In genomic region chr19:41918653-41919244, GRCh38 we compare ENCODE assay signal across 30 cellular contexts. TPM values are rescaled to one million over a fixed set of nuclear protein-coding genes. Genes with fewer than 3 reads are reported as not detected.
DNase-seq lines count a peak whose midpoint lies in the region; ATAC-seq, FAIRE-seq and TF ChIP-seq lines count a peak whose summit lies in the region.
"Had no signal": no experiment of that assay in that cellular context is flagged by ENCODE, and none has a peak within 500 bp of the region (broad histone marks: within the 10 kb centered on the region; RNA-seq: fewer than 3 reads in every experiment).

No MANE protein-coding gene starts in this region.

- H3K36me3 ChIP-seq in HEK293 (ENCODE audit: control insufficient read depth in 2 of 2, insufficient read depth in 1 of 2, low read length in 2 of 2) (no peaks in the 10 kb centered on the region), K562 (ENCODE audit: control insufficient read depth, insufficient read depth, low read length) (no peaks in the 10 kb centered on the region), keratinocyte (ENCODE audit: control insufficient read depth in 2 of 2, extremely low read depth in 1 of 2, insufficient read depth in 2 of 2, low read length in 2 of 2) (no peaks in the 10 kb centered on the region)

- H3K4me2 ChIP-seq in K562 (ENCODE audit: insufficient read depth, low read length) = no peak overlapping the region
- no peak overlapping the region for H3K4me2 ChIP-seq in keratinocyte (ENCODE audit: control insufficient read depth, extremely low read depth, insufficient read depth, low read depth, low read length)

- TF ChIP-seq RAD21 in K562 (CRISPR knock-in tag; conservative IDR thresholded peaks at IDR 0.05 in 1 of 2, IDR thresholded peaks at IDR 0.05 in 1 of 2) = no peak

- TF ChIP-seq CTCF in HEK293 (tag by site-specific recombination; IDR thresholded peaks at IDR 0.05) = no peak
- no peak for TF ChIP-seq CTCF in K562 (IDR thresholded peaks at IDR 0.05 in 2 of 3, conservative IDR thresholded peaks at IDR 0.05 in 1 of 3; ENCODE audit: insufficient read depth in 2 of 3, low read depth in 1 of 3, low read length in 3 of 3)
- no peak for TF ChIP-seq CTCF in keratinocyte (optimal IDR thresholded peaks at IDR 0.05 in 1 of 3, IDR thresholded peaks at IDR 0.05 in 1 of 3, conservative IDR thresholded peaks at IDR 0.05 in 1 of 3; ENCODE audit: extremely low read depth in 1 of 3, insufficient read depth in 2 of 3, low read length in 3 of 3)

- H3K9ac ChIP-seq in K562 (ENCODE audit: insufficient read depth in 1 of 2, low read depth in 2 of 2, low read length in 2 of 2) (no peak overlapping the region), keratinocyte (ENCODE audit: control insufficient read depth, extremely low read depth, insufficient read depth, low read length) (no peak overlapping the region)
- H3K9ac ChIP-seq: GM23248 had no signal

- H3K27ac ChIP-seq in HEK293 (ENCODE audit: extremely low read depth, low read depth, low read length) (no peak overlapping the region), K562 (ENCODE audit: extremely low read depth, low read depth, low read length) (no peak overlapping the region), keratinocyte (ENCODE audit: control insufficient read depth, insufficient read depth, low read length) (no peak overlapping the region)
- H3K27ac ChIP-seq: GM23248, SK-N-MC had no signal

- H3K27me3 ChIP-seq in K562 (ENCODE audit: control insufficient read depth in 2 of 2, insufficient read depth in 2 of 2, low read length in 2 of 2) (peaks cover 16 to 42% of the 10 kb centered on the region in 2 experiments), keratinocyte (ENCODE audit: control insufficient read depth, extremely low read depth, insufficient read depth, low read length) (peaks cover 79% of the 10 kb centered on the region)

- peaks cover under 1% of the 10 kb centered on the region for H3K36me3 Mint-ChIP-seq in stimulated activated effector memory CD8-positive, alpha-beta T cell treated with anti-CD3 and anti-CD28 coated beads, Interleukin-12 subunit alpha, Interleukin-12 subunit beta, amount 100 ng/mL, for 72 hours

- H3K4me1 ChIP-seq in HEK293 (ENCODE audit: control insufficient read depth, insufficient read depth, low read length) (no peaks in the 10 kb centered on the region), K562 (replicated peaks in 1 of 2; ENCODE audit: control insufficient read depth in 2 of 2, insufficient read depth in 2 of 2, low read length in 2 of 2) (peaks cover 0 to 30% of the 10 kb centered on the region in 2 experiments; a peak in 3 of 5 replicates), keratinocyte (ENCODE audit: control insufficient read depth, extremely low read depth, insufficient read depth, low read length) (no peaks in the 10 kb centered on the region)

- H3K9me1 ChIP-seq in K562 (ENCODE audit: control insufficient read depth, insufficient read depth, low read length) (no peaks in the 10 kb centered on the region), keratinocyte (ENCODE audit: control insufficient read depth, extremely low read depth, insufficient read depth, low read length) (no peaks in the 10 kb centered on the region)

- H3K4me3 Mint-ChIP-seq in stimulated activated effector memory CD8-positive, alpha-beta T cell treated with anti-CD3 and anti-CD28 coated beads, Interleukin-12 subunit alpha, Interleukin-12 subunit beta, amount 100 ng/mL, for 72 hours = no peak overlapping the region
- H3K4me3 Mint-ChIP-seq: CD4-positive, alpha-beta memory T cell; H9; HFFc6 had no signal

- TF ChIP-seq POLR2A in K562 (conservative IDR thresholded peaks at IDR 0.05) = no peak

- DNase-seq in K562 (ENCODE audit: extremely low read depth in 1 of 4, low spot score in 3 of 4) (no peak), keratinocyte (ENCODE audit: low read depth, low spot score) (peak; percentile 60), NCI-H226 (no peak), DMS53 treated with DMSO at 0.1 percent for 48 hours (lab: John Stamatoyannopoulos, UW; ENCODE audit: unreplicated experiment) (no peak)
- no peak for DNase-seq in stimulated activated effector memory CD8-positive, alpha-beta T cell treated with anti-CD3 and anti-CD28 coated beads, Interleukin-12 subunit alpha, Interleukin-12 subunit beta, amount 100 ng/mL, for 72 hours (ENCODE audit: low spot score in 2 of 2)
- DNase-seq: C1 segment of cervical spinal cord, COR-L47, DMS79, EL, GDM1, GM23248, H9, HFFc6, Karpas-422, NCI-H1092 treated with DMSO at 0.1 percent for 48 hours, NCI-H146, NCI-H1930, NCI-H2107, NCI-H446, NCI-H524 treated with DMSO at 0.1 percent for 48 hours, NCI-H774, SIG-M5 had no signal

- POLR2A ChIA-PET in HEK293 (lab: Yijun Ruan, JAX) (interaction anchor here (1.3 kb wide), 1 partner anchor 58 kb away, joined by 5 read pairs; the partner anchor contains the start of gene RPS19), K562 (lab: Yijun Ruan, JAX) (interaction anchor here (1.0 kb wide), 1 partner anchor 30 kb away, joined by 4 read pairs; no protein-coding TSS in a partner anchor)

- dilution Hi-C loops in keratinocyte (cut with MboI; ENCODE audit: extremely low pct_ligation_motif_present, low sequenced_read_pairs) = no loop called here

- peaks cover 31% of the 10 kb centered on the region for H3K4me1 Mint-ChIP-seq in stimulated activated effector memory CD8-positive, alpha-beta T cell treated with anti-CD3 and anti-CD28 coated beads, Interleukin-12 subunit alpha, Interleukin-12 subunit beta, amount 100 ng/mL, for 72 hours

- CTCF ChIA-PET in HEK293 (lab: Yijun Ruan, JAX) (interaction anchor here (0.9 to 1.1 kb wide), 2 partner anchors 15 to 46 kb away, joined by 3 to 5 read pairs; no protein-coding TSS in a partner anchor), K562 (lab: Yijun Ruan, JAX; ENCODE audit: low intra/inter-chr PET ratio) (no interaction called here)

- WGBS in K562 (ENCODE audit: insufficient coverage, low coverage, missing lambda C conversion rate) = 16% methylated on average over 5 of the region's 5 CpGs

- H3K9me3 Mint-ChIP-seq in stimulated activated effector memory CD8-positive, alpha-beta T cell treated with anti-CD3 and anti-CD28 coated beads, Interleukin-12 subunit alpha, Interleukin-12 subunit beta, amount 100 ng/mL, for 72 hours = no peaks in the 10 kb centered on the region
- H3K9me3 Mint-ChIP-seq: CD4-positive, alpha-beta memory T cell; H9; HFFc6 had no signal

- FAIRE-seq in K562 (lab: Jason Lieb, UNC) = peak; percentile 82
- FAIRE-seq in keratinocyte (lab: Jason Lieb, UNC) = peak; percentile 34
- FAIRE-seq: A204.1, GM19239, RCC 7860 had no signal

- no peaks in the 10 kb centered on the region for H3K9me3 ChIP-seq in HEK293 (ENCODE audit: control insufficient read depth, insufficient read depth, low read depth, low read length)
- no peaks in the 10 kb centered on the region; the same call in 1 of the 2 replicates for H3K9me3 ChIP-seq in K562 (replicated peaks; ENCODE audit: control insufficient read depth, insufficient read depth, low read depth, low read length)
- peaks cover 8% of the 10 kb centered on the region for H3K9me3 ChIP-seq in keratinocyte (ENCODE audit: control insufficient read depth, low read depth, low read length)

- H4K20me1 ChIP-seq in K562 (replicated peaks; ENCODE audit: control insufficient read depth, insufficient read depth, low read length) (peaks cover 8% of the 10 kb centered on the region; the same call in 1 of the 2 replicates), keratinocyte (ENCODE audit: control insufficient read depth, extremely low read depth, insufficient read depth, low read length) (no peaks in the 10 kb centered on the region)

- H3K27ac Mint-ChIP-seq in stimulated activated effector memory CD8-positive, alpha-beta T cell treated with anti-CD3 and anti-CD28 coated beads, Interleukin-12 subunit alpha, Interleukin-12 subunit beta, amount 100 ng/mL, for 72 hours = no peak overlapping the region
- H3K27ac Mint-ChIP-seq: CD4-positive, alpha-beta memory T cell; H9; HFFc6 had no signal

- BruUV-seq in K562 (replicated peaks; lab: Mats Ljungman, UMichigan) = no TSS peak

- in situ Hi-C loops in K562 (cut with MboI) = no loop called here

- intact Hi-C loops in K562 (cut with micrococcal nuclease) = no loop called here

- no peak for ATAC-seq in K562
- peak; percentile 6 for ATAC-seq in stimulated activated effector memory CD8-positive, alpha-beta T cell treated with anti-CD3 and anti-CD28 coated beads, Interleukin-12 subunit alpha, Interleukin-12 subunit beta, amount 100 ng/mL, for 72 hours
- no peak for ATAC-seq in GM21423 (IDR thresholded peaks at IDR 0.05; ENCODE audit: unreplicated experiment)

- H3K4me3 ChIP-seq in HEK293 (ENCODE audit: low read depth, low read length) = no peak overlapping the region
- no peak overlapping the region for H3K4me3 ChIP-seq in K562
- no peak overlapping the region for H3K4me3 ChIP-seq in keratinocyte (ENCODE audit: control insufficient read depth in 2 of 3, extremely low read depth in 1 of 3, insufficient read depth in 2 of 3, low read depth in 1 of 3, low read length in 3 of 3)
- H3K4me3 ChIP-seq: GM23248, SK-N-MC had no signal

- H2AFZ ChIP-seq in K562 (ENCODE audit: low read depth, low read length) = no peak overlapping the region
- H2AFZ ChIP-seq in keratinocyte (ENCODE audit: control insufficient read depth, low read length) = no peak overlapping the region
- H2AFZ ChIP-seq: GM23248 had no signal

- H3K79me2 ChIP-seq in K562 (ENCODE audit: control insufficient read depth, insufficient read depth, low read length) (no peaks in the 10 kb centered on the region), keratinocyte (ENCODE audit: control insufficient read depth, insufficient read depth, low read length) (no peaks in the 10 kb centered on the region)

- TF ChIP-seq EP300 in K562 (IDR thresholded peaks at IDR 0.05; ENCODE audit: low read length) = no peak

RNA-seq across cellular contexts. Expression of gene ERFL, which starts 9.5 kb away (rescaled TPM):
- 0.63 and 1.7 TPM in 2 replicates for total RNA-seq in K562 (2011; cell fraction: chromatin; rRNA removed; ENCODE audit: low replicate concordance)
- 0.79 and 1.3 TPM in 2 replicates for total RNA-seq in K562 (2011; cell fraction: nucleolus; rRNA removed)
- 0.73 and 1.1 TPM in 2 replicates for total RNA-seq in K562 (2011; cell fraction: nucleoplasm; rRNA removed)
- total RNA-seq in K562 (2014; rRNA removed) = 0.16 and 0.32 TPM in 2 replicates
- 0.10 TPM in 1 of 2 replicates, not detected in the other for total RNA-seq in K562 (2014; rRNA removed; fragmentation: Illumina TruSeq; extraction: Trizol)
- 0.11 TPM in 1 of 2 replicates, not detected in the other for total RNA-seq in K562 (2015; rRNA removed; fragmentation: Illumina TruSeq; extraction: Trizol)
- total RNA-seq in K562 (2021) = 0.67 and 0.75 TPM in 2 replicates
- 0.07 and 0.32 TPM in 2 replicates for polyA plus RNA-seq in K562 (2011; rRNA removed)
- 0.22 and 0.25 TPM in 2 replicates for polyA plus RNA-seq in K562 (2011; cell fraction: cytosol; rRNA removed)
- polyA plus RNA-seq in K562 (2011; cell fraction: nucleus; rRNA removed) = 2.9 and 3.3 TPM in 2 replicates
- polyA plus RNA-seq in K562 (2012) = 0.76 and 0.94 TPM in 2 replicates
- 0.31 and 0.50 TPM in 2 replicates for polyA plus RNA-seq in K562 (2014; fragmentation: Illumina TruSeq; extraction: Trizol)
- not detected for polyA plus RNA-seq in K562 (2014; fragmentation: Nextera tagmentation; extraction: Ambion mirVana)
- 0.31 and 0.33 TPM in 2 replicates for polyA plus RNA-seq in K562 (2014; rRNA removed)
- polyA minus RNA-seq in K562 (2011; rRNA and poly(A)+ RNA removed) = not detected in 2 replicates
- not detected in 2 replicates for polyA minus RNA-seq in K562 (2011; cell fraction: cytosol; rRNA and poly(A)+ RNA removed)
- 0.40 and 0.67 TPM in 2 replicates for polyA minus RNA-seq in K562 (2011; cell fraction: nucleus; rRNA and poly(A)+ RNA removed)
- not detected in 3 replicates for polyA plus RNA-seq in keratinocyte
- not detected for polyA plus RNA-seq in keratinocyte (2011; ENCODE audit: low read depth)
- not detected in 2 replicates for polyA plus RNA-seq in keratinocyte (2011; cell fraction: cytosol; rRNA removed)
- polyA plus RNA-seq in keratinocyte (2011; cell fraction: nucleus; rRNA removed) = 0.15 TPM in 1 of 2 replicates, not detected in the other
- polyA plus RNA-seq in keratinocyte (2012; ENCODE audit: low replicate concordance) = 0.31 TPM in 1 of 2 replicates, not detected in the other
- not detected in 3 replicates for polyA minus RNA-seq in keratinocyte
- not detected for polyA minus RNA-seq in keratinocyte (2011; cell fraction: cytosol; rRNA and poly(A)+ RNA removed)
- polyA minus RNA-seq in keratinocyte (2011; cell fraction: nucleus; rRNA and poly(A)+ RNA removed) = not detected in 2 replicates
- total RNA-seq: GM23248, M059J had no signal
- polyA plus RNA-seq: GM23248 had no signal

RNA-seq across cellular contexts. Expression of gene ARHGEF1, which starts 35.8 kb away (rescaled TPM):
- total RNA-seq in K562 (2011; cell fraction: chromatin; rRNA removed; ENCODE audit: low replicate concordance) = 190 and 355 TPM in 2 replicates
- total RNA-seq in K562 (2011; cell fraction: nucleolus; rRNA removed) = 134 and 150 TPM in 2 replicates
- total RNA-seq in K562 (2011; cell fraction: nucleoplasm; rRNA removed) = 174 and 273 TPM in 2 replicates
- total RNA-seq in K562 (2014; rRNA removed) (56.7 and 79.1 TPM in 2 replicates), K562 (2014; rRNA removed; fragmentation: Illumina TruSeq; extraction: Trizol) (8.3 and 11.2 TPM in 2 replicates), K562 (2015; rRNA removed; fragmentation: Illumina TruSeq; extraction: Trizol) (27.1 and 27.5 TPM in 2 replicates), K562 (2021) (126 and 149 TPM in 2 replicates)
- polyA plus RNA-seq in K562 (2011; rRNA removed) (29.8 and 50.5 TPM in 2 replicates), K562 (2014; fragmentation: Illumina TruSeq; extraction: Trizol) (39.8 and 71.1 TPM in 2 replicates), K562 (2014; fragmentation: Nextera tagmentation; extraction: Ambion mirVana) (1 to 10 TPM; 1.9 to 4.4 TPM), K562 (2014; rRNA removed) (86.0 and 112 TPM in 2 replicates), keratinocyte (30.5 to 58.4 TPM (median 43.1 TPM) in 3 replicates)
- polyA plus RNA-seq in K562 (2011; cell fraction: cytosol; rRNA removed) = 56.0 and 95.1 TPM in 2 replicates
- polyA plus RNA-seq in K562 (2011; cell fraction: nucleus; rRNA removed) = 165 and 197 TPM in 2 replicates
- polyA plus RNA-seq in K562 (2012) = 74.3 and 126 TPM in 2 replicates
- 15.0 and 21.2 TPM in 2 replicates for polyA minus RNA-seq in K562 (2011; rRNA and poly(A)+ RNA removed)
- 48.5 and 52.9 TPM in 2 replicates for polyA minus RNA-seq in K562 (2011; cell fraction: cytosol; rRNA and poly(A)+ RNA removed)
- 38.0 and 42.7 TPM in 2 replicates for polyA minus RNA-seq in K562 (2011; cell fraction: nucleus; rRNA and poly(A)+ RNA removed)
- 40.1 TPM for polyA plus RNA-seq in keratinocyte (2011; ENCODE audit: low read depth)
- 22.2 and 45.2 TPM in 2 replicates for polyA plus RNA-seq in keratinocyte (2011; cell fraction: cytosol; rRNA removed)
- polyA plus RNA-seq in keratinocyte (2011; cell fraction: nucleus; rRNA removed) = 131 and 160 TPM in 2 replicates
- polyA plus RNA-seq in keratinocyte (2012; ENCODE audit: low replicate concordance) = 58.9 and 76.2 TPM in 2 replicates
- polyA minus RNA-seq in keratinocyte = 24.0 to 57.3 TPM (median 26.1 TPM) in 3 replicates
- 106 TPM for polyA minus RNA-seq in keratinocyte (2011; cell fraction: cytosol; rRNA and poly(A)+ RNA removed)
- 55.5 and 58.3 TPM in 2 replicates for polyA minus RNA-seq in keratinocyte (2011; cell fraction: nucleus; rRNA and poly(A)+ RNA removed)

RNA-seq across cellular contexts. Expression of gene RABAC1, which starts 40.4 kb away (rescaled TPM):
- total RNA-seq in K562 (2011; cell fraction: chromatin; rRNA removed; ENCODE audit: low replicate concordance) = 19.9 and 51.2 TPM in 2 replicates
- 69.7 and 71.9 TPM in 2 replicates for total RNA-seq in K562 (2011; cell fraction: nucleolus; rRNA removed)
- total RNA-seq in K562 (2011; cell fraction: nucleoplasm; rRNA removed) = 51.7 and 54.7 TPM in 2 replicates
- total RNA-seq in K562 (2014; rRNA removed) (24.5 and 32.7 TPM in 2 replicates), K562 (2014; rRNA removed; fragmentation: Illumina TruSeq; extraction: Trizol) (2.5 and 4.6 TPM in 2 replicates), K562 (2015; rRNA removed; fragmentation: Illumina TruSeq; extraction: Trizol) (7.1 and 7.2 TPM in 2 replicates), K562 (2021) (23.2 and 24.0 TPM in 2 replicates)
- polyA plus RNA-seq in K562 (2011; rRNA removed) (17.7 and 36.3 TPM in 2 replicates), K562 (2014; fragmentation: Illumina TruSeq; extraction: Trizol) (2.4 and 7.8 TPM in 2 replicates), K562 (2014; fragmentation: Nextera tagmentation; extraction: Ambion mirVana) (1 to 10 TPM; 5.2 to 9.3 TPM), K562 (2014; rRNA removed) (28.1 and 44.0 TPM in 2 replicates), keratinocyte (107 to 232 TPM (median 132 TPM) in 3 replicates)
- 84.6 and 116 TPM in 2 replicates for polyA plus RNA-seq in K562 (2011; cell fraction: cytosol; rRNA removed)
- 38.9 and 57.8 TPM in 2 replicates for polyA plus RNA-seq in K562 (2011; cell fraction: nucleus; rRNA removed)
- 22.9 and 60.5 TPM in 2 replicates for polyA plus RNA-seq in K562 (2012)
- polyA minus RNA-seq in K562 (2011; rRNA and poly(A)+ RNA removed) = 8.2 and 10.6 TPM in 2 replicates
- polyA minus RNA-seq in K562 (2011; cell fraction: cytosol; rRNA and poly(A)+ RNA removed) = 7.3 and 10.4 TPM in 2 replicates
- 12.3 and 23.0 TPM in 2 replicates for polyA minus RNA-seq in K562 (2011; cell fraction: nucleus; rRNA and poly(A)+ RNA removed)
- 8.6 TPM for polyA plus RNA-seq in keratinocyte (2011; ENCODE audit: low read depth)
- 114 and 253 TPM in 2 replicates for polyA plus RNA-seq in keratinocyte (2011; cell fraction: cytosol; rRNA removed)
- polyA plus RNA-seq in keratinocyte (2011; cell fraction: nucleus; rRNA removed) = 174 and 215 TPM in 2 replicates
- polyA plus RNA-seq in keratinocyte (2012; ENCODE audit: low replicate concordance) = 144 and 232 TPM in 2 replicates
- polyA minus RNA-seq in keratinocyte = 61.4 to 131 TPM (median 107 TPM) in 3 replicates
- polyA minus RNA-seq in keratinocyte (2011; cell fraction: cytosol; rRNA and poly(A)+ RNA removed) = 174 TPM
- polyA minus RNA-seq in keratinocyte (2011; cell fraction: nucleus; rRNA and poly(A)+ RNA removed) = 49.5 and 50.8 TPM in 2 replicates

RNA-seq across cellular contexts. Expression of gene CD79A, which starts 41.7 kb away (rescaled TPM):
- 0.23 TPM in 1 of 2 replicates, not detected in the other for total RNA-seq in K562 (2011; cell fraction: chromatin; rRNA removed; ENCODE audit: low replicate concordance)
- total RNA-seq in K562 (2011; cell fraction: nucleolus; rRNA removed) = 0.33 and 0.53 TPM in 2 replicates
- total RNA-seq in K562 (2011; cell fraction: nucleoplasm; rRNA removed) = not detected in 2 replicates
- total RNA-seq in K562 (2014; rRNA removed) (not detected in 2 replicates), K562 (2014; rRNA removed; fragmentation: Illumina TruSeq; extraction: Trizol) (not detected in 2 replicates), K562 (2015; rRNA removed; fragmentation: Illumina TruSeq; extraction: Trizol) (0.11 and 0.19 TPM in 2 replicates), K562 (2021) (0.38 and 0.42 TPM in 2 replicates)
- polyA plus RNA-seq in K562 (2011; rRNA removed) (0.10 and 0.37 TPM in 2 replicates), K562 (2014; fragmentation: Illumina TruSeq; extraction: Trizol) (0.22 TPM in 1 of 2 replicates, not detected in the other), K562 (2014; fragmentation: Nextera tagmentation; extraction: Ambion mirVana) (under 1 TPM in 1 of 2 experiments, not detected in 1; 0.04 TPM), K562 (2014; rRNA removed) (0.72 TPM in 1 of 2 replicates, not detected in the other), keratinocyte (0.07 to 0.19 TPM (median 0.14 TPM) in 3 replicates)
- polyA plus RNA-seq in K562 (2011; cell fraction: cytosol; rRNA removed) = 0.42 and 0.46 TPM in 2 replicates
- 0.17 and 0.28 TPM in 2 replicates for polyA plus RNA-seq in K562 (2011; cell fraction: nucleus; rRNA removed)
- 0.21 and 0.30 TPM in 2 replicates for polyA plus RNA-seq in K562 (2012)
- not detected in 2 replicates for polyA minus RNA-seq in K562 (2011; rRNA and poly(A)+ RNA removed)
- not detected in 2 replicates for polyA minus RNA-seq in K562 (2011; cell fraction: cytosol; rRNA and poly(A)+ RNA removed)
- polyA minus RNA-seq in K562 (2011; cell fraction: nucleus; rRNA and poly(A)+ RNA removed) = not detected in 2 replicates
- not detected for polyA plus RNA-seq in keratinocyte (2011; ENCODE audit: low read depth)
- 0.07 TPM in 1 of 2 replicates, not detected in the other for polyA plus RNA-seq in keratinocyte (2011; cell fraction: cytosol; rRNA removed)
- polyA plus RNA-seq in keratinocyte (2011; cell fraction: nucleus; rRNA removed) = not detected in 2 replicates
- polyA plus RNA-seq in keratinocyte (2012; ENCODE audit: low replicate concordance) = 0.17 and 0.32 TPM in 2 replicates
- 0.26 to 0.29 TPM in 2 of 3 replicates, not detected in the other for polyA minus RNA-seq in keratinocyte
- not detected for polyA minus RNA-seq in keratinocyte (2011; cell fraction: cytosol; rRNA and poly(A)+ RNA removed)
- polyA minus RNA-seq in keratinocyte (2011; cell fraction: nucleus; rRNA and poly(A)+ RNA removed) = not detected in 2 replicates
- total RNA-seq: GM23248 had no signal
- polyA plus RNA-seq: GM23248 had no signal

RNA-seq across cellular contexts. Expression of gene RPS19, which starts 58.7 kb away (rescaled TPM):
- 206 and 366 TPM in 2 replicates for total RNA-seq in K562 (2011; cell fraction: chromatin; rRNA removed; ENCODE audit: low replicate concordance)
- total RNA-seq in K562 (2011; cell fraction: nucleolus; rRNA removed) = 541 and 557 TPM in 2 replicates
- 534 and 889 TPM in 2 replicates for total RNA-seq in K562 (2011; cell fraction: nucleoplasm; rRNA removed)
- total RNA-seq in K562 (2014; rRNA removed) (2,281 and 2,654 TPM in 2 replicates), K562 (2014; rRNA removed; fragmentation: Illumina TruSeq; extraction: Trizol) (2,194 and 2,528 TPM in 2 replicates), K562 (2015; rRNA removed; fragmentation: Illumina TruSeq; extraction: Trizol) (2,976 and 3,114 TPM in 2 replicates), K562 (2021) (3,020 and 3,167 TPM in 2 replicates)
- polyA plus RNA-seq in K562 (2011; rRNA removed) (1,964 and 2,381 TPM in 2 replicates), K562 (2014; fragmentation: Illumina TruSeq; extraction: Trizol) (2,057 and 2,080 TPM in 2 replicates), K562 (2014; fragmentation: Nextera tagmentation; extraction: Ambion mirVana) (1,000 to 10,000 TPM; 3,130 to 3,408 TPM), K562 (2014; rRNA removed) (1,986 and 2,747 TPM in 2 replicates), keratinocyte (2,269 to 3,039 TPM (median 2,290 TPM) in 3 replicates)
- 4,557 and 6,735 TPM in 2 replicates for polyA plus RNA-seq in K562 (2011; cell fraction: cytosol; rRNA removed)
- 550 and 673 TPM in 2 replicates for polyA plus RNA-seq in K562 (2011; cell fraction: nucleus; rRNA removed)
- 3,411 and 3,853 TPM in 2 replicates for polyA plus RNA-seq in K562 (2012)
- 324 and 393 TPM in 2 replicates for polyA minus RNA-seq in K562 (2011; rRNA and poly(A)+ RNA removed)
- 1,276 and 1,752 TPM in 2 replicates for polyA minus RNA-seq in K562 (2011; cell fraction: cytosol; rRNA and poly(A)+ RNA removed)
- 176 and 348 TPM in 2 replicates for polyA minus RNA-seq in K562 (2011; cell fraction: nucleus; rRNA and poly(A)+ RNA removed)
- 2,634 TPM for polyA plus RNA-seq in keratinocyte (2011; ENCODE audit: low read depth)
- polyA plus RNA-seq in keratinocyte (2011; cell fraction: cytosol; rRNA removed) = 1,701 and 3,217 TPM in 2 replicates
- 839 and 966 TPM in 2 replicates for polyA plus RNA-seq in keratinocyte (2011; cell fraction: nucleus; rRNA removed)
- polyA plus RNA-seq in keratinocyte (2012; ENCODE audit: low replicate concordance) = 3,070 and 4,128 TPM in 2 replicates
- polyA minus RNA-seq in keratinocyte = 521 to 1,294 TPM (median 616 TPM) in 3 replicates
- polyA minus RNA-seq in keratinocyte (2011; cell fraction: cytosol; rRNA and poly(A)+ RNA removed) = 2,551 TPM
- polyA minus RNA-seq in keratinocyte (2011; cell fraction: nucleus; rRNA and poly(A)+ RNA removed) = 250 and 319 TPM in 2 replicates

Comparison
In these comparisons a context has a peak if more than half of its experiments do, and no peak if none do; other contexts are left out.
1. Of the 44 proteins assayed by ChIP-seq in both K562 and HEK293: peak only in K562: none; only in HEK293: ZNF239, ZNF311, ZNF398, ZNF707 and ZNF785; in both: none; in neither: 39.